ENCODE assay signal across 14 cellular contexts in the genomic region with DNA sequence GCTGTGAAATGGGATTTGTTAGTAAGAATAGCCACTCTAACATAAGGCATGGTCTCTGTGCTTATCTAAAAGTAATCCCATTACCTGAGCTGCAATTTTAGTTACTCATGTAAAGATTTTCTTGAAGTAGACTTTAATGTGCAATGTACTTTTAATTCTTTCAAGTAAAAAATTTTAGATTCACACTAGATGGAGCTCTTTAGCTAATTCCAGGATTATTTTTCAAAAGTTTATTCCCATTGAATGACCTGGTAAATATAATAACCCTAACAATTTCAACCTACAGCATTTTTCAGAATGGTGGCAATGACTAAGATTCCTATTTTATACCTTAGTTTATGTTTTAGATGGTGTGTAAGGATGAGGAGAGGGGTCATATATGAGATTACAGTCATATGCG. TPM values are rescaled to one million over a fixed set of nuclear protein-coding genes. Genes with fewer than 3 reads are reported as not detected.
A peak's percentile ranks its signal among the peaks of the same experiment; 100 is the strongest.
DNase-seq lines count a peak whose midpoint lies in the region; ATAC-seq, FAIRE-seq and TF ChIP-seq lines count a peak whose summit lies in the region.
"Had no signal": no experiment of that assay in that cellular context is flagged by ENCODE, and none has a peak within 500 bp of the region (broad histone marks: within the 10 kb centered on the region; RNA-seq: fewer than 3 reads in every experiment).

No MANE protein-coding gene starts in this region.

- POLR2A ChIA-PET in A549 (lab: Yijun Ruan, JAX), result no interaction called here
- POLR2A ChIA-PET in IMR-90 (lab: Charles Lee; ENCODE audit: unreplicated experiment), result interaction anchor here (1.4 kb wide), 1 partner anchor 134 kb away, joined by 5 read pairs; a partner anchor contains a TSS

- H3K56ac ChIP-seq in IMR-90 (ENCODE audit: extremely low read depth, insufficient read depth, low read length) (no peak overlapping the region), mesendoderm (ENCODE audit: low read length) (no peak overlapping the region)

- H3K4me1 Mint-ChIP-seq in astrocyte (ENCODE audit: low read depth, unreplicated experiment), result no peaks in the 10 kb centered on the region

- H3K79me2 ChIP-seq in astrocyte (ENCODE audit: insufficient read depth, low read length) (peaks cover 11% of the 10 kb centered on the region), mesendoderm (ENCODE audit: control insufficient read depth, insufficient read depth, low read length) (no peaks in the 10 kb centered on the region)

- no peaks in the 10 kb centered on the region for H3K4me1 ChIP-seq in A549
- no peaks in the 10 kb centered on the region for H3K4me1 ChIP-seq in IMR-90 (ENCODE audit: control insufficient read depth, insufficient read depth, low read length)
- H3K4me1 ChIP-seq in astrocyte (ENCODE audit: insufficient read depth, low read length), result no peaks in the 10 kb centered on the region
- no peaks in the 10 kb centered on the region for H3K4me1 ChIP-seq in mesendoderm (ENCODE audit: control insufficient read depth, low read depth, low read length)

- no peak overlapping the region for H2AK9ac ChIP-seq in IMR-90 (replicated peaks; ENCODE audit: low read depth, low read length, poor library complexity)

- H2BK15ac ChIP-seq in IMR-90 (ENCODE audit: low read depth, low read length) (no peak overlapping the region), mesendoderm (replicated peaks; ENCODE audit: low read depth) (no peak overlapping the region)

- H3K79me1 ChIP-seq in IMR-90 (ENCODE audit: low read depth in 1 of 2, low read length in 2 of 2) (peaks cover 3 to 5% of the 10 kb centered on the region in 2 experiments; a peak in 2 of 4 replicates), mesendoderm (ENCODE audit: low read length) (no peaks in the 10 kb centered on the region)

- H3K9me3 ChIP-seq in A549 (no peaks in the 10 kb centered on the region), IMR-90 (ENCODE audit: control insufficient read depth, insufficient read depth, low read length) (no peaks in the 10 kb centered on the region), astrocyte (ENCODE audit: insufficient read depth, low read depth, low read length) (no peaks in the 10 kb centered on the region)

- H3K9me3 Mint-ChIP-seq in astrocyte (ENCODE audit: unreplicated experiment), result no peaks in the 10 kb centered on the region
- H3K9me3 Mint-ChIP-seq: CD4-positive, alpha-beta memory T cell had no signal

- H3K27me3 Mint-ChIP-seq in astrocyte (ENCODE audit: low read depth, unreplicated experiment), result no peaks in the 10 kb centered on the region
- H3K27me3 Mint-ChIP-seq: CD4-positive, alpha-beta memory T cell had no signal

- H4K8ac ChIP-seq in IMR-90 (ENCODE audit: low read depth in 2 of 2, low read length in 2 of 2) (no peak overlapping the region), mesendoderm (ENCODE audit: low read depth, low read length) (no peak overlapping the region)

- no peak overlapping the region for H2BK120ac ChIP-seq in IMR-90 (ENCODE audit: low read depth, low read length)
- no peak overlapping the region for H2BK120ac ChIP-seq in mesendoderm (ENCODE audit: low read depth, low read length)

- H3K23ac ChIP-seq in IMR-90 (ENCODE audit: low read depth, low read length) (no peak overlapping the region), mesendoderm (ENCODE audit: low read length) (no peak overlapping the region)

- no peak overlapping the region for H3K4me3 ChIP-seq in A549
- H3K4me3 ChIP-seq in IMR-90 (ENCODE audit: insufficient read depth, low read depth, low read length), result no peak overlapping the region
- no peak overlapping the region for H3K4me3 ChIP-seq in astrocyte (ENCODE audit: insufficient read depth, low read depth, low read length)
- no peak overlapping the region for H3K4me3 ChIP-seq in mesendoderm (ENCODE audit: low read length)
- H3K4me3 ChIP-seq: SK-N-MC had no signal

- no peak overlapping the region for H3K14ac ChIP-seq in IMR-90 (replicated peaks; ENCODE audit: low read depth, low read length)

- H4K20me1 ChIP-seq in IMR-90 (ENCODE audit: insufficient read depth, low read length) (no peaks in the 10 kb centered on the region), astrocyte (ENCODE audit: insufficient read depth, low read length) (peaks cover 16% of the 10 kb centered on the region)

- H2BK5ac ChIP-seq in IMR-90 (ENCODE audit: low read depth, low read length, poor library complexity, severe bottlenecking) (no peak overlapping the region), mesendoderm (ENCODE audit: low read length) (no peak overlapping the region)

- BruUV-seq in IMR-90 (replicated peaks; lab: Mats Ljungman, UMichigan), result no TSS peak

- no peak for TF ChIP-seq POLR2A in A549 (IDR thresholded peaks at IDR 0.05; ENCODE audit: low read length)
- 0 out of 2 replicates have a peak, but pooled peaks have one; percentile 33 for TF ChIP-seq POLR2A in IMR-90 (IDR thresholded peaks at IDR 0.05; ENCODE audit: low read depth, low read length)
- TF ChIP-seq POLR2A in GM18505 (IDR thresholded peaks at IDR 0.05; ENCODE audit: borderline replicate concordance, extremely low read depth, insufficient read depth, insufficient read length), result no peak

- H3K4me3 Mint-ChIP-seq in astrocyte (ENCODE audit: unreplicated experiment), result no peak overlapping the region
- H3K4me3 Mint-ChIP-seq: CD4-positive, alpha-beta memory T cell had no signal

- H3K27me3 ChIP-seq in IMR-90 (ENCODE audit: control insufficient read depth, insufficient read depth, low read length) (no peaks in the 10 kb centered on the region), astrocyte (ENCODE audit: insufficient read depth, low read length) (no peaks in the 10 kb centered on the region), mesendoderm (ENCODE audit: insufficient read depth, low read length, poor library complexity) (no peaks in the 10 kb centered on the region)

- H3K36me3 ChIP-seq in IMR-90 (ENCODE audit: control insufficient read depth, insufficient read depth, low read length), result peaks cover 24% of the 10 kb centered on the region
- H3K36me3 ChIP-seq in astrocyte (ENCODE audit: insufficient read depth, low read length), result peaks cover 45% of the 10 kb centered on the region
- no peaks in the 10 kb centered on the region for H3K36me3 ChIP-seq in mesendoderm (ENCODE audit: control insufficient read depth, insufficient read depth, low read length)

- ATAC-seq in A549 (no peak), IMR-90 (ENCODE audit: low read depth) (peak; percentile 51), GM18505 (IDR thresholded peaks at IDR 0.05; ENCODE audit: unreplicated experiment) (no peak), HG03025 (IDR thresholded peaks at IDR 0.05; ENCODE audit: low FRiP score, unreplicated experiment) (no peak)

- H3K27ac ChIP-seq in A549 (no peak overlapping the region), IMR-90 (ENCODE audit: insufficient read depth, low read length) (no peak overlapping the region), astrocyte (ENCODE audit: low read depth, low read length) (no peak overlapping the region), mesendoderm (ENCODE audit: low read depth, low read length) (no peak overlapping the region)
- H3K27ac ChIP-seq: SK-N-MC had no signal

- no peak overlapping the region for H4K91ac ChIP-seq in IMR-90 (ENCODE audit: insufficient read depth, low read depth, low read length)

- dilution Hi-C loops in IMR-90 (cut with HindIII; ENCODE audit: low sequenced_read_pairs, unreplicated experiment), result no loop called here

- H3K4me2 ChIP-seq in A549, result no peak overlapping the region
- no peak overlapping the region for H3K4me2 ChIP-seq in IMR-90 (ENCODE audit: low read depth, low read length)
- H3K4me2 ChIP-seq in astrocyte (ENCODE audit: low read length), result no peak overlapping the region
- H3K4me2 ChIP-seq in mesendoderm (ENCODE audit: low read length), result no peak overlapping the region

- H3K9ac ChIP-seq in IMR-90 (ENCODE audit: low read depth, low read length) (no peak overlapping the region), astrocyte (ENCODE audit: low read length) (no peak overlapping the region), mesendoderm (ENCODE audit: low read length) (no peak overlapping the region)

- CTCF ChIA-PET in A549 (lab: Yijun Ruan, JAX), result interaction anchor here (1.1 kb wide), 1 partner anchor 300 kb away, joined by 3 read pairs; no protein-coding TSS in a partner anchor
- CTCF ChIA-PET in IMR-90 (lab: Yijun Ruan, JAX), result interaction anchor here (0.7 to 1.3 kb wide), 2 partner anchors 281 to 297 kb away, joined by 4 to 5 read pairs; no protein-coding TSS in a partner anchor

- H3K18ac ChIP-seq in IMR-90 (ENCODE audit: low read depth, low read length) (no peak overlapping the region), mesendoderm (ENCODE audit: low read length) (no peak overlapping the region)

- DNase-seq in A549 (ENCODE audit: low read depth in 1 of 2, low spot score in 1 of 2), result no peak
- DNase-seq in IMR-90, result no peak
- no peak for DNase-seq in astrocyte (ENCODE audit: low read depth)
- DNase-seq in DMS53 (lab: John Stamatoyannopoulos, UW), result no peak
- no peak for DNase-seq in mesendoderm
- DNase-seq: amniotic stem cell; CD4-positive, alpha-beta memory T cell; NCI-H2029; stimulated activated CD4-positive, alpha-beta T cell treated with anti-CD3 and anti-CD28 coated beads, Interleukin-1b, Interleukin-23, amount 100 ng/mL, for 48 hours had no signal

- H4K5ac ChIP-seq in IMR-90 (ENCODE audit: low read depth, low read length), result no peak overlapping the region
- no peak overlapping the region for H4K5ac ChIP-seq in mesendoderm (ENCODE audit: low read length)

- no peak overlapping the region for H3K27ac Mint-ChIP-seq in astrocyte (ENCODE audit: unreplicated experiment)

- TF ChIP-seq RAD21 in A549 (conservative IDR thresholded peaks at IDR 0.05 in 1 of 2, IDR thresholded peaks at IDR 0.05 in 1 of 2), result peak; percentile 28 to 43; a peak in 4 of 5 replicates
- TF ChIP-seq RAD21 in IMR-90 (IDR thresholded peaks at IDR 0.05; ENCODE audit: low read length), result peak; percentile 56

- H2BK20ac ChIP-seq in IMR-90 (ENCODE audit: low read depth, low read length), result no peak overlapping the region

- FAIRE-seq in A549 (lab: Jason Lieb, UNC) (no peak), astrocyte (lab: Jason Lieb, UNC) (no peak), islet of Langerhans (lab: Jason Lieb, UNC) (peak; percentile 86)
- FAIRE-seq: GM18507 had no signal

- no peak overlapping the region for H3K4ac ChIP-seq in IMR-90 (ENCODE audit: low read depth, low read length)
- no peak overlapping the region for H3K4ac ChIP-seq in mesendoderm (ENCODE audit: low read depth, low read length)

- no peak overlapping the region for H2AFZ ChIP-seq in IMR-90 (replicated peaks; ENCODE audit: low read length, poor library complexity)
- H2AFZ ChIP-seq in astrocyte (ENCODE audit: low read depth, low read length), result no peak overlapping the region

- TF ChIP-seq EP300 in A549 (IDR thresholded peaks at IDR 0.05), result no peak

- H3K9me1 ChIP-seq in IMR-90 (ENCODE audit: insufficient read depth, low read length), result no peaks in the 10 kb centered on the region

- H2AK5ac ChIP-seq in IMR-90 (ENCODE audit: low read depth, low read length) (no peak overlapping the region), mesendoderm (ENCODE audit: low read length) (no peak overlapping the region)

- in situ Hi-C loops in IMR-90 (cut with MboI; ENCODE audit: low sequenced_read_pairs), result loop anchor here (5.0 to 25.0 kb wide), 2 partner anchors 134 to 284 kb away; a partner anchor contains a TSS

- TF ChIP-seq CTCF in A549 (IDR thresholded peaks at IDR 0.05), result peak; percentile 34; the same call in 1 of the 3 replicates
- peak; percentile 53 for TF ChIP-seq CTCF in IMR-90 (conservative IDR thresholded peaks at IDR 0.05; ENCODE audit: low read depth, low read length)
- peak; percentile 22 for TF ChIP-seq CTCF in astrocyte (IDR thresholded peaks at IDR 0.05; ENCODE audit: insufficient read depth, low read depth, low read length)

- WGBS in A549 (ENCODE audit: missing lambda C conversion rate), result 93% methylated on average over 1 of the region's 1 CpG
- no CpG with 5 or more reads among the region's 1 CpG for WGBS in IMR-90 (ENCODE audit: extremely low coverage in 2 of 2, insufficient read length in 1 of 2), 2 experiments
- 100% methylated on average over 1 of the region's 1 CpG for WGBS in mesendoderm (ENCODE audit: extremely low coverage, insufficient coverage, low lambda C conversion rate)

- intact Hi-C loops in IMR-90 (cut with micrococcal nuclease), result loop anchor here (1.0 to 2.0 kb wide), 2 partner anchors 194 to 279 kb away; no protein-coding TSS in a partner anchor

- peaks cover 2% of the 10 kb centered on the region for H3K36me3 Mint-ChIP-seq in astrocyte (ENCODE audit: low read depth, unreplicated experiment)

RNA-seq across cellular contexts. Expression of a gene that starts 18.1 kb away (rescaled TPM):
- polyA plus RNA-seq in A549 (2011; rRNA removed) (10.9 and 11.9 TPM in 2 replicates), A549 (2017; fragmentation: RNase III; extraction: RNeasy Plus Mini Kit Qiagen cat#74134 plus additional on column Dnase treatment) (5.6 to 5.7 TPM (median 5.7 TPM) in 3 replicates), IMR-90 (2012; rRNA removed) (5.1 and 5.5 TPM in 2 replicates)
- polyA plus RNA-seq in A549 (2012; cell fraction: cytosol; rRNA removed), result 2.6 and 3.6 TPM in 2 replicates
- polyA plus RNA-seq in A549 (2012; cell fraction: nucleus; rRNA removed), result 2.7 and 3.0 TPM in 2 replicates
- 18.5 and 21.2 TPM in 2 replicates for polyA minus RNA-seq in A549 (2011; rRNA and poly(A)+ RNA removed)
- total RNA-seq in IMR-90 (2012; rRNA removed) (16.4 and 17.0 TPM in 2 replicates), astrocyte (20.3 and 21.2 TPM in 2 replicates)
- polyA plus RNA-seq in IMR-90 (2012; cell fraction: cytosol; rRNA removed), result 3.1 and 3.7 TPM in 2 replicates
- polyA plus RNA-seq in IMR-90 (2012; cell fraction: nucleus; rRNA removed; ENCODE audit: low replicate concordance), result 3.3 and 5.5 TPM in 2 replicates
- polyA plus RNA-seq in mesendoderm (2013, experiment 1 of 2), result 6.0 TPM
- 5.9 TPM for polyA plus RNA-seq in mesendoderm (2013, experiment 2 of 2)
